Comparison of ENCODE assay signal across 32 cellular contexts in the genomic region with DNA sequence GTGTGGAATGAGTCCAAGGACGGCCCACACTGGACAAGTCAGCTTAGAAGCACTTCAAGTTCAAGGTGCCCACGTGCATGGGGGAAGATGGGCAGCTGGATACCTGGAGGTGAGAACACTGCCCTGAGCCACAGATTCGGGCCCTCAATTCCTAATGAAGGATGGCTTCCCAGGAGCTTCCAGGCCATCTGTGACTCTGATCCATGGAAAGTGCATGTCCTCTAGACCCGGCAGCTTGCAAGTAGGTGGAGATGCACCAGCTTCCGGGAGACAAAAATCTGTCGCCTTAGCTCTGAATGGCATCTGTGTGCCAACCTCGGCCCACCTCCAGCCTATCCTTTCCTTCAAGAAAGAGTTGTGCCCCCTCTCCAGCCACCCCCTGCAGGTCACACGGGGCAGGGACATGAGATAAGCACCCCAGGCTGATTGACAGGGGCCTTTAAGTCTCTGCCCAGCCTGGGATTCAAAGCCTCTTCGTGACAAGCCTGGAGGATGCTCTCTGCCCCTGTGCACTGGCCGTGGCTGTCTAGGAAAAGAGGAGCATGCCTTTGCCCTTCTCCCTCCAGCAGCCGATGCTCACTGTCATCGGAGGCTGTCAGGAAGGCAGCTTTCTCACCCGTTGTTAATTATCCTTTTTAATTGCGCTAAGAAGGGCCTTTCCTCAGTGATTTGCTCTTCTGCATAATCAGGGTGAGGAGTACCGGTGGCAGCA.
DNase-seq lines count a peak whose midpoint lies in the region; ATAC-seq and TF ChIP-seq lines count a peak whose summit lies in the region.
"Had no signal": no experiment of that assay in that cellular context is flagged by ENCODE, and none has a peak within 500 bp of the region (broad histone marks: within the 10 kb centered on the region; RNA-seq: fewer than 3 reads in every experiment).

No MANE protein-coding gene starts in this region.

- no peak overlapping the region for H3K18ac ChIP-seq in H9 (ENCODE audit: insufficient read length, low read depth, low read length)

- no peak overlapping the region for H2BK12ac ChIP-seq in H9 (ENCODE audit: insufficient read length, low read depth, low read length)

- H3K27me3 ChIP-seq in SK-N-SH (ENCODE audit: insufficient read depth): no peaks in the 10 kb centered on the region
- H3K27me3 ChIP-seq in H9 (ENCODE audit: insufficient read depth, low read length): no peaks in the 10 kb centered on the region
- H3K27me3 ChIP-seq in suprapubic skin: no peaks in the 10 kb centered on the region
- H3K27me3 ChIP-seq: ovary, upper lobe of left lung had no signal

- H2BK20ac ChIP-seq in H9 (ENCODE audit: low read depth, low read length, poor library complexity, severe bottlenecking): no peak overlapping the region

- H3K14ac ChIP-seq in H9 (ENCODE audit: insufficient read depth, low read length): no peak overlapping the region

- ATAC-seq in SK-N-SH treated with all-trans-retinoic acid at 6 μM for 48 hours (no peak), HG03108 (IDR thresholded peaks at IDR 0.05; ENCODE audit: unreplicated experiment) (no peak), HG03280 (IDR thresholded peaks at IDR 0.05; ENCODE audit: unreplicated experiment) (no peak), HG03342 (IDR thresholded peaks at IDR 0.05; ENCODE audit: unreplicated experiment) (no peak)
- ATAC-seq: activated CD8-positive, alpha-beta T cell treated with anti-CD3 and anti-CD28 coated beads for 36 hours; Right ventricle myocardium inferior; stimulated activated memory B cell treated with anti-CD40 and anti-IgM and Interleukin-4, amounts not matched to agents 10 μg/mL and 1 μg/mL and 100 μg/mL, for 72 hours; T-helper 17 cell had no signal

- peak; percentile 19 for DNase-seq in SK-N-SH
- DNase-seq in H9: no peak
- peak; percentile 63 for DNase-seq in chondrocyte (ENCODE audit: low spot score)
- DNase-seq in suprapubic skin (ENCODE audit: low spot score in 2 of 2): peak; percentile 29 to 55
- DNase-seq: activated CD4-positive, alpha-beta T cell treated with anti-CD3 and anti-CD28 coated beads for 1 hour; activated CD8-positive, alpha-beta T cell treated with anti-CD3 and anti-CD28 coated beads for 36 hours; activated effector memory CD4-positive, alpha-beta T cell treated with Interleukin-2 at 50 U/mL for 16 hours; effector CD8-positive, alpha-beta T cell; EL; hypothalamus; NCI-H1105; NCI-H187; NCI-H2171; NCI-H510A; nephron progenitor cell; ovary; PC-9; T-helper 17 cell; upper lobe of left lung had no signal

- H3F3A ChIP-seq in SK-N-SH (replicated peaks; ENCODE audit: insufficient read depth): no peaks in the 10 kb centered on the region

- no peak overlapping the region for H3K4ac ChIP-seq in H9 (ENCODE audit: low read depth, low read length)

- H3K79me1 ChIP-seq in H9 (ENCODE audit: insufficient read depth, low read depth, low read length, poor library complexity, severe bottlenecking): no peaks in the 10 kb centered on the region

- H4K5ac ChIP-seq in H9 (ENCODE audit: insufficient read length, low read depth, low read length): no peak overlapping the region

- no peaks in the 10 kb centered on the region for H3K23me2 ChIP-seq in H9 (ENCODE audit: insufficient read length, low read depth, low read length, poor library complexity, severe bottlenecking)

- H3K4me2 ChIP-seq in SK-N-SH (no peak overlapping the region), H9 (ENCODE audit: insufficient read depth, insufficient read length, low read length) (no peak overlapping the region)
- H3K4me2 ChIP-seq: PC-9 had no signal

- H3K4me1 ChIP-seq in SK-N-SH (ENCODE audit: control insufficient read depth in 1 of 2, insufficient read depth in 2 of 2, low read depth in 1 of 2, low read length in 1 of 2): peaks cover 0 to 7% of the 10 kb centered on the region in 2 experiments; a peak in 1 of 4 replicates
- no peaks in the 10 kb centered on the region; the same call in 1 of the 2 replicates for H3K4me1 ChIP-seq in H9 (ENCODE audit: insufficient read depth, low read length)
- H3K4me1 ChIP-seq in suprapubic skin: peaks cover 9% of the 10 kb centered on the region
- H3K4me1 ChIP-seq: upper lobe of left lung had no signal

- no peaks in the 10 kb centered on the region for H3K9me2 ChIP-seq in SK-N-SH

- TF ChIP-seq POLR2A in suprapubic skin (IDR thresholded peaks at IDR 0.05): no peak

- H3K27me3 Mint-ChIP-seq in H9 (ENCODE audit: low read depth) (no peaks in the 10 kb centered on the region; the same call in 1 of the 2 replicates), chondrocyte (ENCODE audit: low read depth) (no peaks in the 10 kb centered on the region)
- H3K27me3 Mint-ChIP-seq: activated CD8-positive, alpha-beta T cell treated with anti-CD3 and anti-CD28 coated beads for 36 hours; activated naive CD8-positive, alpha-beta T cell; CD4-positive, alpha-beta memory T cell; IgD-negative memory B cell; memory B cell; stimulated activated memory B cell treated with anti-CD40 and anti-IgM and Interleukin-4, amounts not matched to agents 10 μg/mL and 1 μg/mL and 100 μg/mL, for 72 hours; T-helper 17 cell had no signal

- TF ChIP-seq RAD21 in SK-N-SH (IDR thresholded peaks at IDR 0.05; ENCODE audit: low read length): no peak

- H3T11ph ChIP-seq in H9 (ENCODE audit: low read length): no peak overlapping the region

- no peak overlapping the region for H4K8ac ChIP-seq in H9 (replicated peaks; ENCODE audit: insufficient read length, low read depth, low read length)

- H3K4me1 Mint-ChIP-seq in H9 (no peaks in the 10 kb centered on the region), chondrocyte (ENCODE audit: low read depth) (peaks cover 4% of the 10 kb centered on the region)

- no peak overlapping the region for H2BK15ac ChIP-seq in H9 (ENCODE audit: low read depth, low read length)

- no peak overlapping the region for H3K56ac ChIP-seq in H9 (ENCODE audit: insufficient read length, low read depth, low read length)

- H3K27ac ChIP-seq in SK-N-SH (ENCODE audit: low read depth in 2 of 2, low read length in 1 of 2) (no peak overlapping the region), H9 (ENCODE audit: insufficient read length, low read depth, low read length) (no peak overlapping the region), suprapubic skin (no peak overlapping the region)
- H3K27ac ChIP-seq: coronary artery, epithelial cell of prostate, ovary, PC-9, skin epidermis, upper lobe of left lung had no signal

- no peak overlapping the region for H3K9ac ChIP-seq in SK-N-SH
- H3K9ac ChIP-seq in H9 (ENCODE audit: extremely low read depth, insufficient read length, low read length): no peak overlapping the region

- H3K36me3 Mint-ChIP-seq in H9 (ENCODE audit: insufficient read depth in 1 of 3, low read depth in 3 of 3) (no peaks in the 10 kb centered on the region; a peak in 1 of 7 replicates), chondrocyte (ENCODE audit: low read depth) (no peaks in the 10 kb centered on the region)
- H3K36me3 Mint-ChIP-seq: activated naive CD8-positive, alpha-beta T cell; IgD-negative memory B cell; memory B cell; stimulated activated memory B cell treated with anti-CD40 and anti-IgM and Interleukin-4, amounts not matched to agents 10 μg/mL and 1 μg/mL and 100 μg/mL, for 72 hours had no signal

- H3K79me2 ChIP-seq in SK-N-SH (ENCODE audit: insufficient read depth) (no peaks in the 10 kb centered on the region), H9 (ENCODE audit: insufficient read depth, low read length) (no peaks in the 10 kb centered on the region)

- 74% methylated on average over 13 of the region's 15 CpGs for WGBS in SK-N-SH (ENCODE audit: low lambda C conversion rate)
- WGBS in H9 (ENCODE audit: extremely low coverage, insufficient read length, low lambda C conversion rate): no CpG with 5 or more reads among the region's 15 CpGs
- 84% methylated on average over 12 of the region's 15 CpGs for WGBS in suprapubic skin

- H3K4me3 Mint-ChIP-seq in H9 (no peak overlapping the region), chondrocyte (ENCODE audit: unreplicated experiment) (no peak overlapping the region)
- H3K4me3 Mint-ChIP-seq: activated CD8-positive, alpha-beta T cell treated with anti-CD3 and anti-CD28 coated beads for 36 hours; activated naive CD8-positive, alpha-beta T cell; CD4-positive, alpha-beta memory T cell; IgD-negative memory B cell; memory B cell; nephron progenitor cell; stimulated activated memory B cell treated with anti-CD40 and anti-IgM and Interleukin-4, amounts not matched to agents 10 μg/mL and 1 μg/mL and 100 μg/mL, for 72 hours; T-helper 17 cell had no signal

- H3K36me3 ChIP-seq in SK-N-SH (replicated peaks in 1 of 2; ENCODE audit: control insufficient read depth in 1 of 2, insufficient read depth in 2 of 2, low read length in 1 of 2): no peaks in the 10 kb centered on the region
- H3K36me3 ChIP-seq in suprapubic skin: no peaks in the 10 kb centered on the region
- H3K36me3 ChIP-seq: ovary, upper lobe of left lung had no signal

- no peak overlapping the region for H2AK5ac ChIP-seq in H9 (ENCODE audit: insufficient read length, low read length)

- H3K4me3 ChIP-seq in SK-N-SH (ENCODE audit: low read depth in 2 of 2, low read length in 1 of 2) (no peak overlapping the region), suprapubic skin (no peak overlapping the region)
- H3K4me3 ChIP-seq: coronary artery, ovary, PC-9, skin epidermis, upper lobe of left lung had no signal

- no peak for TF ChIP-seq CTCF in SK-N-SH (IDR thresholded peaks at IDR 0.05)
- TF ChIP-seq CTCF in H9 (conservative IDR thresholded peaks at IDR 0.05): peak; percentile 18; the same call in 2 of the 3 replicates
- no peak for TF ChIP-seq CTCF in chondrocyte (IDR thresholded peaks at IDR 0.05)
- no peak for TF ChIP-seq CTCF in suprapubic skin (IDR thresholded peaks at IDR 0.05)

- TF ChIP-seq EP300 in SK-N-SH (IDR thresholded peaks at IDR 0.05; ENCODE audit: borderline replicate concordance in 1 of 2, low read depth in 1 of 2, low read length in 1 of 2) (no peak), suprapubic skin (IDR thresholded peaks at IDR 0.05) (no peak)

- H2AFZ ChIP-seq in SK-N-SH (ENCODE audit: low read depth): no peak overlapping the region
- no peak overlapping the region for H2AFZ ChIP-seq in H9 (ENCODE audit: low read length)
- H2AFZ ChIP-seq: PC-9 had no signal

- no peaks in the 10 kb centered on the region for H4K20me1 ChIP-seq in SK-N-SH (ENCODE audit: insufficient read depth)
- no peaks in the 10 kb centered on the region for H4K20me1 ChIP-seq in H9 (ENCODE audit: control insufficient read depth, insufficient read depth, insufficient read length)

- H4K91ac ChIP-seq in H9 (ENCODE audit: insufficient read length, low read depth, low read length): no peak overlapping the region

- no peak overlapping the region for H2BK120ac ChIP-seq in H9 (ENCODE audit: low read depth, low read length, poor library complexity, severe bottlenecking)

- POLR2A ChIA-PET in SK-N-SH (lab: Yijun Ruan, JAX): no interaction called here

- H3K9me3 ChIP-seq in SK-N-SH (no peaks in the 10 kb centered on the region), H9 (ENCODE audit: control insufficient read depth, low read depth, low read length) (no peaks in the 10 kb centered on the region), suprapubic skin (no peaks in the 10 kb centered on the region)
- H3K9me3 ChIP-seq: ovary, upper lobe of left lung had no signal

- CTCF ChIA-PET in SK-N-SH (lab: Yijun Ruan, JAX): interaction anchor here (0.7 to 3.6 kb wide), 4 partner anchors 9 to 513 kb away, joined by 3 to 21 read pairs (median 3); no protein-coding TSS in a partner anchor

- H3K27ac Mint-ChIP-seq in H9: peak overlapping the region in 1 of 3 experiments; percentile 79; a peak in 1 of 7 replicates
- H3K27ac Mint-ChIP-seq in chondrocyte (ENCODE audit: unreplicated experiment): no peak overlapping the region
- H3K27ac Mint-ChIP-seq: activated CD8-positive, alpha-beta T cell treated with anti-CD3 and anti-CD28 coated beads for 36 hours; activated naive CD8-positive, alpha-beta T cell; memory B cell; nephron progenitor cell; stimulated activated memory B cell treated with anti-CD40 and anti-IgM and Interleukin-4, amounts not matched to agents 10 μg/mL and 1 μg/mL and 100 μg/mL, for 72 hours; T-helper 17 cell had no signal

- no peak overlapping the region for H3K23ac ChIP-seq in H9 (ENCODE audit: insufficient read length, low read depth, low read length)

- H2BK5ac ChIP-seq in H9 (ENCODE audit: insufficient read length, low read length): no peak overlapping the region

- H3K9me3 Mint-ChIP-seq in H9 (no peaks in the 10 kb centered on the region), chondrocyte (ENCODE audit: low read depth) (no peaks in the 10 kb centered on the region)
- H3K9me3 Mint-ChIP-seq: activated CD8-positive, alpha-beta T cell treated with anti-CD3 and anti-CD28 coated beads for 36 hours; memory B cell; nephron progenitor cell; stimulated activated memory B cell treated with anti-CD40 and anti-IgM and Interleukin-4, amounts not matched to agents 10 μg/mL and 1 μg/mL and 100 μg/mL, for 72 hours had no signal
